Comparison of ENCODE assay signal across 8 cellular contexts in genomic region chr17:16353702-16354174, GRCh38. TPM values are rescaled to one million over a fixed set of nuclear protein-coding genes. Genes with fewer than 3 reads are reported as not detected.
DNase-seq lines count a peak whose midpoint lies in the region; ATAC-seq and TF ChIP-seq lines count a peak whose summit lies in the region.

No MANE protein-coding gene starts in this region.

- H3K27ac ChIP-seq in HUES64 (ENCODE audit: low read depth, low read length) (no peak overlapping the region; the same call in 1 of the 2 replicates), PC-3 (ENCODE audit: low read length) (no peak overlapping the region)

- CTCF ChIA-PET in AG04449 (lab: Yijun Ruan, JAX) = interaction anchor here (0.6 to 7.7 kb wide), 15 partner anchors 9 to 194 kb away, joined by 3 to 141 read pairs (median 4); partner anchors contain the start of gene NCOR1
- CTCF ChIA-PET in PC-3 (lab: Charles Lee) = no interaction called here

- peaks cover 11% of the 10 kb centered on the region for H3K4me1 ChIP-seq in HUES64 (ENCODE audit: insufficient read depth, low read length)
- peaks cover 2% of the 10 kb centered on the region; the same call in 1 of the 2 replicates for H3K4me1 ChIP-seq in PC-3 (ENCODE audit: insufficient read depth, low read length)

- H3K4me3 Mint-ChIP-seq in naive thymus-derived CD8-positive, alpha-beta T cell = peak overlapping the region; percentile 77 to 92 (median 87)

- H3K27me3 ChIP-seq in HUES64 (ENCODE audit: insufficient read depth, low read length) (peaks cover 8% of the 10 kb centered on the region; the same call in 1 of the 2 replicates), PC-3 (ENCODE audit: low read length) (no peaks in the 10 kb centered on the region)

- H3K4me1 Mint-ChIP-seq in naive thymus-derived CD8-positive, alpha-beta T cell = peaks cover 9 to 27% (median 20%) of the 10 kb centered on the region in 4 donors

- no peaks in the 10 kb centered on the region for H3K9me3 ChIP-seq in HUES64 (ENCODE audit: insufficient read depth, low read depth, low read length)
- no peaks in the 10 kb centered on the region for H3K9me3 ChIP-seq in PC-3 (ENCODE audit: low read length)

- 53% methylated on average over 25 of the region's 25 CpGs for WGBS in HUES64

- POLR2A ChIA-PET in AG04449 (lab: Yijun Ruan, JAX) (interaction anchor here (1.2 to 3.1 kb wide), 2 partner anchors 10 to 27 kb away, joined by 3 to 13 read pairs; partner anchors contain the start of gene UBB), PC-3 (lab: Charles Lee; ENCODE audit: unreplicated experiment) (no interaction called here)
- POLR2A ChIA-PET in naive thymus-derived CD8-positive, alpha-beta T cell (lab: Charles Lee) = interaction anchor here (0.6 to 2.7 kb wide), 9 partner anchors 10 to 271 kb away, joined by 3 to 30 read pairs (median 8); partner anchors contain the start of genes NCOR1, PIGL, TRPV2 and UBB

- intact Hi-C loops in PC-3 (cut with micrococcal nuclease) = no loop called here

- no peaks in the 10 kb centered on the region for H4K20me1 ChIP-seq in PC-3 (ENCODE audit: low read length)

- no peaks in the 10 kb centered on the region for H3K27me3 Mint-ChIP-seq in naive thymus-derived CD8-positive, alpha-beta T cell

- H3K79me2 ChIP-seq in PC-3 (ENCODE audit: low read length) = no peaks in the 10 kb centered on the region

- peaks cover 0 to 11% (median 0%) of the 10 kb centered on the region in 3 donors for H3K36me3 Mint-ChIP-seq in naive thymus-derived CD8-positive, alpha-beta T cell

- H3K36me3 ChIP-seq in HUES64 (ENCODE audit: insufficient read depth, low read length) (peaks cover 14% of the 10 kb centered on the region), PC-3 (ENCODE audit: low read depth, low read length) (no peaks in the 10 kb centered on the region)

- H3K9me2 ChIP-seq in PC-3 (replicated peaks; ENCODE audit: low read length) = no peaks in the 10 kb centered on the region

- no peak for TF ChIP-seq CTCF in AG04449 (IDR thresholded peaks at IDR 0.05; ENCODE audit: insufficient read depth, low read length, missing control alignments)
- TF ChIP-seq CTCF in choroid plexus epithelial cell (conservative IDR thresholded peaks at IDR 0.05; ENCODE audit: low read depth, low read length) = no peak
- TF ChIP-seq CTCF in PC-3 (conservative IDR thresholded peaks at IDR 0.05; ENCODE audit: low read depth, low read length) = no peak

- DNase-seq in AG04449 (ENCODE audit: low read depth, low spot score) (no peak), choroid plexus epithelial cell (ENCODE audit: low read depth) (no peak), NCI-H2107 treated with DMSO at 0.1 percent for 48 hours (lab: John Stamatoyannopoulos, UW; ENCODE audit: unreplicated experiment) (no peak), NOMO-1 treated with DMSO at 0.1 percent for 48 hours (lab: John Stamatoyannopoulos, UW; ENCODE audit: unreplicated experiment) (no peak), SKM-1 treated with dmso at 0.1 percent for 144 hours (lab: John Stamatoyannopoulos, UW; ENCODE audit: unreplicated experiment) (no peak), PC-3 (no peak)
- peak in 1 of 10 donors; percentile 4 for DNase-seq in naive thymus-derived CD8-positive, alpha-beta T cell

- H3K4me2 ChIP-seq in PC-3 (ENCODE audit: low read length) = no peak overlapping the region

- H3K9me3 Mint-ChIP-seq in naive thymus-derived CD8-positive, alpha-beta T cell = no peaks in the 10 kb centered on the region

- H3K4me3 ChIP-seq in AG04449 (ENCODE audit: low read depth, low read length) = peak overlapping the region; percentile 67
- peak overlapping the region; percentile 100 for H3K4me3 ChIP-seq in HUES64 (ENCODE audit: low read length)
- H3K4me3 ChIP-seq in choroid plexus epithelial cell (ENCODE audit: low read depth, low read length) = peak overlapping the region; percentile 67
- H3K4me3 ChIP-seq in PC-3 (ENCODE audit: low read length) = no peak overlapping the region

- no peak for ATAC-seq in naive thymus-derived CD8-positive, alpha-beta T cell
- ATAC-seq in PC-3 = no peak

- H3K9ac ChIP-seq in HUES64 (ENCODE audit: low read depth, low read length) (peak overlapping the region; percentile 100), PC-3 (ENCODE audit: low read length) (no peak overlapping the region)

- H3F3A ChIP-seq in PC-3 (ENCODE audit: low read length, unreplicated experiment) = no peaks in the 10 kb centered on the region

- no peak overlapping the region for H2AFZ ChIP-seq in PC-3 (ENCODE audit: low read length)

- peak overlapping the region; percentile 74 to 94 (median 88) for H3K27ac Mint-ChIP-seq in naive thymus-derived CD8-positive, alpha-beta T cell

- BruUV-seq in PC-3 (replicated peaks; lab: Mats Ljungman, UMichigan) = no TSS peak

RNA-seq across cellular contexts. Expression of gene CENPV, which starts 0.5 kb away (rescaled TPM):
- polyA plus RNA-seq in HUES64 (2013, experiment 1 of 2) = 283 TPM
- 295 TPM for polyA plus RNA-seq in HUES64 (2013, experiment 2 of 2)
- total RNA-seq in naive thymus-derived CD8-positive, alpha-beta T cell = 10 to 100 TPM; 25.9 to 26.2 TPM
- 10 to 100 TPM; 24.7 to 30.9 (median 28.3) TPM for polyA plus RNA-seq in naive thymus-derived CD8-positive, alpha-beta T cell
- total RNA-seq in PC-3 (2014; rRNA removed) = not detected in 2 replicates

RNA-seq across cellular contexts. Expression of gene UBB, which starts 27.2 kb away (rescaled TPM):
- polyA plus RNA-seq in HUES64 (2013, experiment 1 of 2) = 1,510 TPM
- 1,602 TPM for polyA plus RNA-seq in HUES64 (2013, experiment 2 of 2)
- total RNA-seq in naive thymus-derived CD8-positive, alpha-beta T cell = 100 to 1,000 TPM; 724 to 751 TPM
- polyA plus RNA-seq in naive thymus-derived CD8-positive, alpha-beta T cell = 1,000 to 10,000 TPM; 1,803 to 2,753 (median 2,352) TPM
- 2,112 and 2,970 TPM in 2 replicates for total RNA-seq in PC-3 (2014; rRNA removed)

Comparison
In these comparisons a context has a peak if more than half of its experiments do, and no peak if none do; other contexts are left out.
1. RNA of gene CENPV, which starts 0.5 kb away (total RNA-seq): 25.9 to 26.2 TPM in naive thymus-derived CD8-positive, alpha-beta T cell; not detected in PC-3; every median in the first group is over 10 times any median in the second.